Comparison of ENCODE assay signal across 35 cellular contexts in genomic region chrX:64192673-64193072, GRCh38. TPM values are rescaled to one million over a fixed set of nuclear protein-coding genes. Genes with fewer than 3 reads are reported as not detected.
"Had no signal": no experiment of that assay in that cellular context is flagged by ENCODE, and none has a peak within 500 bp of the region (broad histone marks: within the 10 kb centered on the region; RNA-seq: fewer than 3 reads in every experiment).

No MANE protein-coding gene starts in this region.

- H3K27me3 ChIP-seq: ascending aorta, cardiac muscle cell had no signal

- H3K9me3 ChIP-seq: ascending aorta had no signal

- H3K27ac ChIP-seq: ascending aorta, cardiac muscle cell, VCaP had no signal

- H3K36me3 ChIP-seq: cardiac muscle cell had no signal

- H3K27ac Mint-ChIP-seq: activated B cell treated with CpG ODN at 0.5 μM for 24 hours; activated CD8-positive, alpha-beta T cell treated with anti-CD3 and anti-CD28 coated beads for 36 hours; activated naive CD8-positive, alpha-beta T cell treated with anti-CD3 and anti-CD28 coated beads for 36 hours; activated T-cell treated with anti-CD3 and anti-CD28 coated beads, Interleukin-2, amount 50 U/mL, for 72 hours; activated T-helper 17 cell treated with anti-CD3 and anti-CD28 coated beads, Interleukin-2, amount 50 U/mL, for 72 hours; T-cell had no signal

- H3K4me3 ChIP-seq: ascending aorta, cardiac muscle cell had no signal

- ATAC-seq: activated CD8-positive, alpha-beta T cell treated with anti-CD3 and anti-CD28 coated beads for 36 hours; activated T-cell treated with anti-CD3 and anti-CD28 coated beads, Interleukin-2, amount 50 U/mL, for 72 hours; activated T-helper 17 cell treated with anti-CD3 and anti-CD28 coated beads, Interleukin-2, amount 50 U/mL, for 72 hours; Panc1; SK-N-SH treated with all-trans-retinoic acid at 6 μM for 48 hours; T-cell had no signal

- H3K4me3 Mint-ChIP-seq: activated B cell treated with CpG ODN at 0.5 μM for 24 hours; activated CD8-positive, alpha-beta T cell treated with anti-CD3 and anti-CD28 coated beads for 36 hours; activated naive CD8-positive, alpha-beta T cell treated with anti-CD3 and anti-CD28 coated beads for 36 hours; activated T-cell treated with anti-CD3 and anti-CD28 coated beads, Interleukin-2, amount 50 U/mL, for 72 hours; activated T-helper 17 cell treated with anti-CD3 and anti-CD28 coated beads, Interleukin-2, amount 50 U/mL, for 72 hours; T-cell had no signal

- H3K4me1 Mint-ChIP-seq: activated B cell treated with CpG ODN at 0.5 μM for 24 hours; activated naive CD8-positive, alpha-beta T cell treated with anti-CD3 and anti-CD28 coated beads for 36 hours; activated T-helper 17 cell treated with anti-CD3 and anti-CD28 coated beads, Interleukin-2, amount 50 U/mL, for 72 hours had no signal

- H3K27me3 Mint-ChIP-seq: activated B cell treated with CpG ODN at 0.5 μM for 24 hours; activated CD8-positive, alpha-beta T cell treated with anti-CD3 and anti-CD28 coated beads for 36 hours; activated naive CD8-positive, alpha-beta T cell treated with anti-CD3 and anti-CD28 coated beads for 36 hours; activated T-helper 17 cell treated with anti-CD3 and anti-CD28 coated beads, Interleukin-2, amount 50 U/mL, for 72 hours; T-cell had no signal

- DNase-seq: activated B cell treated with CpG ODN at 0.5 μM for 24 hours; activated CD4-positive, alpha-beta T cell treated with anti-CD3 and anti-CD28 coated beads for 48 hours; activated CD4-positive, CD25-positive, alpha-beta regulatory T cell treated with anti-CD3 and anti-CD28 coated beads, Interleukin-2, amount 50 U/mL, for 72 hours; activated CD8-positive, alpha-beta T cell treated with anti-CD3 and anti-CD28 coated beads for 36 hours; activated effector memory CD4-positive, alpha-beta T cell treated with anti-CD3 and anti-CD28 coated beads, Interleukin-2, amount 50 U/mL, for 16 hours; activated naive CD4-positive, alpha-beta T cell; activated naive CD4-positive, alpha-beta T cell treated with anti-CD3 and anti-CD28 coated beads, Interleukin-2, amount 50 U/mL, for 16 hours; activated naive CD8-positive, alpha-beta T cell treated with anti-CD3 and anti-CD28 coated beads for 36 hours; activated T-cell treated with anti-CD3 and anti-CD28 coated beads, Interleukin-2, amount 50 U/mL, for 1 hour; activated T-cell treated with anti-CD3 and anti-CD28 coated beads, Interleukin-2, amount 50 U/mL, for 72 hours; amygdala; Karpas-422; KBM-7; NCI-H1105; NCI-H1417 treated with DMSO at 0.1 percent for 48 hours; NCI-H1694; NCI-H1930; NCI-H2081 treated with DMSO at 0.1 percent for 48 hours; NCI-H226; NCI-H446 treated with DMSO at 0.1 percent for 48 hours; NCI-H524; NCI-H69; SIG-M5; T-cell; T-helper 2 cell; T-helper 9 cell had no signal

- H3K4me1 ChIP-seq: ascending aorta had no signal

RNA-seq across cellular contexts. Expression of gene ASB12, which starts 37.7 kb away (rescaled TPM):
- total RNA-seq: activated T-helper 17 cell treated with anti-CD3 and anti-CD28 coated beads, Interleukin-2, amount 50 U/mL, for 72 hours; ascending aorta; MCF 10A; RPMI7951; SK-MEL-5 had no signal
